In the genomic region with DNA sequence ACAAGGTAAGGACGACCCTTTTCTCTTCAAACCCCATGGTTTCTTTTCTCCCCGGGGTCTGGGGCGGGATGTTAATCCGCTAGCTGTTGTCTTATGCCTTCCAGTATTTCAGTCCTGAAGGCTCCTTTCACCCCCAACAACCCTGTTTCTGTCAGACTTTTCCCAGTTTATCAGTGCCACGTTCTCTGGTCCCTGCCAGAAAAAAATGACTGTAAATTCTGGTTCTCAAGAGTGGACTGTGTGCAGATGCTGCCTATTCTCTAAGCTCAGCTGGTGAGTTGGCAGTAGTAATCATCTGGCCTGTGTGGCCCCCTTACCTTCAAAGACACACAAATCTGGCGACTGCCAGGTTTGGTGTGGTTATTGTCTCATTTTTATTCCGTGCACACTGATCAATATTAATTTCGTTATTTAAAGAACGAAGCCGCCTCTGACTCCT, we compare ENCODE assay signal across 8 cellular contexts. TPM values are rescaled to one million over a fixed set of nuclear protein-coding genes. Genes with fewer than 3 reads are reported as not detected.
DNase-seq lines count a peak whose midpoint lies in the region; ATAC-seq and TF ChIP-seq lines count a peak whose summit lies in the region.

No MANE protein-coding gene starts in this region.

- peak overlapping the region; percentile 89 for H2AFZ ChIP-seq in mesenchymal stem cell (ENCODE audit: low read depth, low read length)

- TF ChIP-seq CTCF in AG09309 (IDR thresholded peaks at IDR 0.05; ENCODE audit: control insufficient read depth, insufficient read depth, low read depth, low read length, missing control alignments) (no peak), astrocyte of the cerebellum (IDR thresholded peaks at IDR 0.05; ENCODE audit: low read depth, low read length, missing control alignments) (no peak), uterus (IDR thresholded peaks at IDR 0.05) (no peak)

- in situ Hi-C loops in astrocyte of the cerebellum (cut with HindIII; ENCODE audit: low sequenced_read_pairs) = loop anchor here (5.0 kb wide), 1 partner anchor 72 kb away; no protein-coding TSS in a partner anchor

- peak overlapping the region in 1 of 2 experiments; percentile 94 for H3K23ac ChIP-seq in mesenchymal stem cell (ENCODE audit: low read length in 2 of 2)

- H3K9ac ChIP-seq in mesenchymal stem cell (ENCODE audit: low read length) = peak overlapping the region; percentile 100

- H3K27me3 ChIP-seq in H7 (ENCODE audit: control insufficient read depth, insufficient read depth, low read length) (no peaks in the 10 kb centered on the region), mesenchymal stem cell (ENCODE audit: control insufficient read depth in 1 of 2, insufficient read depth in 1 of 2, low read length in 2 of 2) (no peaks in the 10 kb centered on the region), uterus (no peaks in the 10 kb centered on the region)

- no peak for ATAC-seq in GM19397 (IDR thresholded peaks at IDR 0.05; ENCODE audit: unreplicated experiment)
- ATAC-seq in GM18861 (IDR thresholded peaks at IDR 0.05; ENCODE audit: unreplicated experiment) = no peak

- H3K18ac ChIP-seq in mesenchymal stem cell (ENCODE audit: low read depth in 1 of 2, low read length in 2 of 2) = peak overlapping the region in 1 of 2 experiments; percentile 88

- peak overlapping the region; percentile 90 for H3K4me2 ChIP-seq in mesenchymal stem cell (ENCODE audit: low read length, poor library complexity, severe bottlenecking)

- peak overlapping the region in 1 of 2 experiments; percentile 73 for H3K4ac ChIP-seq in mesenchymal stem cell (ENCODE audit: low read depth in 1 of 2, low read length in 2 of 2)

- H3K36me3 ChIP-seq in H7 (replicated peaks; ENCODE audit: control insufficient read depth, insufficient read depth, low read length) (no peaks in the 10 kb centered on the region), mesenchymal stem cell (ENCODE audit: control insufficient read depth in 1 of 2, insufficient read depth in 2 of 2, low read depth in 1 of 2, low read length in 2 of 2) (peaks cover 5 to 14% of the 10 kb centered on the region in 2 experiments), uterus (no peaks in the 10 kb centered on the region)

- no peak overlapping the region for H2BK15ac ChIP-seq in mesenchymal stem cell (ENCODE audit: low read depth, poor library complexity, severe bottlenecking)

- peaks cover 5% of the 10 kb centered on the region for H3K4me1 ChIP-seq in mesenchymal stem cell (ENCODE audit: control insufficient read depth, insufficient read depth, low read depth, low read length)
- H3K4me1 ChIP-seq in uterus = no peaks in the 10 kb centered on the region

- no peak overlapping the region for H4K8ac ChIP-seq in mesenchymal stem cell (ENCODE audit: low read length)

- H3K27ac ChIP-seq in mesenchymal stem cell (ENCODE audit: low read length, poor library complexity, severe bottlenecking) (peak overlapping the region; percentile 88), uterus (peak overlapping the region; percentile 87 to 88)

- peak overlapping the region; percentile 71 for H3K4me3 ChIP-seq in AG09309 (ENCODE audit: control insufficient read depth, low read depth, low read length)
- peak overlapping the region; percentile 84 for H3K4me3 ChIP-seq in H7 (ENCODE audit: insufficient read depth, low read depth, low read length)
- H3K4me3 ChIP-seq in astrocyte of the cerebellum (ENCODE audit: low read depth, low read length) = peak overlapping the region; percentile 58
- H3K4me3 ChIP-seq in mesenchymal stem cell (ENCODE audit: insufficient read depth in 1 of 2, low read depth in 1 of 2, low read length in 2 of 2) = peak overlapping the region; percentile 78 to 95
- H3K4me3 ChIP-seq in uterus = peak overlapping the region; percentile 89 to 94

- H3K14ac ChIP-seq in mesenchymal stem cell (ENCODE audit: low read length in 2 of 2) = peak overlapping the region in 1 of 2 experiments; percentile 57

- no peak overlapping the region for H2BK120ac ChIP-seq in mesenchymal stem cell (ENCODE audit: low read depth, low read length)

- H2AK5ac ChIP-seq in mesenchymal stem cell (ENCODE audit: low read length, severe bottlenecking) = no peak overlapping the region

- no peak for TF ChIP-seq POLR2A in uterus (IDR thresholded peaks at IDR 0.05)

- H3K9me3 ChIP-seq in mesenchymal stem cell (ENCODE audit: control insufficient read depth, low read length) (no peaks in the 10 kb centered on the region), uterus (no peaks in the 10 kb centered on the region)

- no peak overlapping the region for H2BK5ac ChIP-seq in mesenchymal stem cell (ENCODE audit: low read depth, low read length, poor library complexity, severe bottlenecking)

- WGBS in mesenchymal stem cell = 9% methylated on average over 5 of the region's 10 CpGs

- DNase-seq in AG09309 (ENCODE audit: low read depth) (no peak), H7 (peak; percentile 51), astrocyte of the cerebellum (ENCODE audit: low read depth) (no peak), mesenchymal stem cell (no peak), uterus (no peak)
- no peak for DNase-seq in stimulated activated CD4-positive, alpha-beta T cell treated with anti-CD3 and anti-CD28 coated beads, Interleukin-4, amount 100 ng/mL, for 24 hours

- peaks cover 6% of the 10 kb centered on the region for H3K79me1 ChIP-seq in mesenchymal stem cell (replicated peaks; ENCODE audit: low read length, poor library complexity, severe bottlenecking)

- no peak overlapping the region for H4K91ac ChIP-seq in mesenchymal stem cell (ENCODE audit: low read length)

- intact Hi-C loops in uterus (cut with DNase I; ENCODE audit: low total_unique reads) = no loop called here

- H2BK12ac ChIP-seq in mesenchymal stem cell (ENCODE audit: low read length in 2 of 2) = no peak overlapping the region

RNA-seq across cellular contexts. Expression of a gene that starts 0.9 kb away (rescaled TPM):
- 34.5 and 48.8 TPM in 2 replicates for total RNA-seq in H7 (2014; rRNA removed; shearing (Covaris generic))
- 102 TPM for polyA plus RNA-seq in mesenchymal stem cell (2013, experiment 1 of 2)
- polyA plus RNA-seq in mesenchymal stem cell (2013, experiment 2 of 2) = 107 TPM
- 100 to 1,000 TPM in 3 of 4 donors, 10 to 100 TPM in 1; 76.5 to 226 (median 159) TPM for total RNA-seq in uterus
